In the genomic region with DNA sequence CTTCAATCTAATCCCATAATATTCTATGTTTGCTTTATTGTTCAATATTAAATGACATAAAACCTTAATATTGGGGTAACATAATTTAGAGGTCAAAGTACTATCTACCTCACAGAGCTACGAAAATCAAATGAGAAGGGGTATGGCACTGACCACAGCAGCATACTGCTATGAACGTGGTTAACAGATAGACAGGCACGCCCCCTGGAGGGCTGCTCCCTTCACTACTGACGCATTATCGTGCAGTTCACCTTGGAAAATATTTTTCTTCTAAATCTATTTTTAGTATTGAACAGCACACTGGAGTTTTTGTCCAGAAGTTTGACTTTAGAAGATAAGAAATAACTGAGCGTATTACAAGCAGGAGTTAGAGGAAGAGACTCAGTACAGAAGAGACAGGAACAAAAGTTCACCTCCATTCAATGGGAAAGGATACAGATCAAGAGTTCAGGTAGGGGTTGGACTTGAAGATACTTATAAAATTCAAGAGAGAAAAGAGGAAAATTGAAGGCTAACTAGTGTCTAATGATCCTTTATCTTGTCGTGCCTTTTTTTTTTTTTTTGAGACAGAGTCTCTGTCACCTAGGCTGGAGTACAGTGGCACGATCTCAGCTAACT, we compare ENCODE assay signal across 8 cellular contexts. TPM values are rescaled to one million over a fixed set of nuclear protein-coding genes. Genes with fewer than 3 reads are reported as not detected.
DNase-seq lines count a peak whose midpoint lies in the region; ATAC-seq lines count a peak whose summit lies in the region.

No MANE protein-coding gene starts in this region.

- H4K8ac ChIP-seq in trophoblast cell (ENCODE audit: low read depth, low read length): no peak overlapping the region

- H2AK5ac ChIP-seq in trophoblast cell (ENCODE audit: low read length): no peak overlapping the region

- no peak overlapping the region for H4K91ac ChIP-seq in trophoblast cell (ENCODE audit: low read depth, low read length)

- H3K4me2 ChIP-seq in trophoblast cell (ENCODE audit: low read length): no peak overlapping the region

- H3K27ac ChIP-seq in trophoblast cell (ENCODE audit: low read depth, low read length): no peak overlapping the region

- no peak overlapping the region for H2BK5ac ChIP-seq in trophoblast cell (ENCODE audit: low read depth, low read length, poor library complexity)

- H3K4ac ChIP-seq in trophoblast cell (ENCODE audit: low read depth, low read length): no peak overlapping the region

- no peaks in the 10 kb centered on the region for H3K9me3 ChIP-seq in trophoblast cell (ENCODE audit: insufficient read depth, low read depth, low read length)

- no peaks in the 10 kb centered on the region for H3K27me3 ChIP-seq in trophoblast cell (ENCODE audit: insufficient read depth, low read length)

- no peak overlapping the region for H2BK120ac ChIP-seq in trophoblast cell (ENCODE audit: insufficient read depth, low read length, poor library complexity)

- no peaks in the 10 kb centered on the region for H3K36me3 ChIP-seq in trophoblast cell (ENCODE audit: control insufficient read depth in 1 of 2, insufficient read depth in 2 of 2, low read length in 2 of 2)

- peak; percentile 99 for ATAC-seq in GM18502 (IDR thresholded peaks at IDR 0.05; ENCODE audit: poor library complexity, unreplicated experiment)
- peak; percentile 96 for ATAC-seq in HG02840 (IDR thresholded peaks at IDR 0.05; ENCODE audit: low FRiP score, unreplicated experiment)

- H2AFZ ChIP-seq in trophoblast cell (ENCODE audit: insufficient read depth, low read length, poor library complexity): no peak overlapping the region

- H4K12ac ChIP-seq in trophoblast cell (ENCODE audit: low read depth, low read length): no peak overlapping the region

- H3K9ac ChIP-seq in trophoblast cell (ENCODE audit: low read length): no peak overlapping the region

- DNase-seq in AG08396 (ENCODE audit: low spot score): peak; percentile 30
- DNase-seq in NCI-H1092 treated with DMSO at 0.1 percent for 48 hours (lab: John Stamatoyannopoulos, UW): peak; percentile 16
- peak; percentile 22 for DNase-seq in activated CD8-positive, alpha-beta memory T cell treated with anti-CD3 and anti-CD28 coated beads, Interleukin-2, amount 50 U/mL, for 4 hours
- peak; percentile 31 for DNase-seq in foreskin melanocyte
- DNase-seq in trophoblast cell: peak; percentile 50 to 70
- DNase-seq in cortex of kidney (lab: John Stamatoyannopoulos, UW): no peak

- H3K23ac ChIP-seq in trophoblast cell (ENCODE audit: low read length): no peak overlapping the region

- no peaks in the 10 kb centered on the region for H3K79me2 ChIP-seq in trophoblast cell (ENCODE audit: control insufficient read depth, insufficient read depth, low read length, poor library complexity)

- no peak overlapping the region for H2BK12ac ChIP-seq in trophoblast cell (ENCODE audit: low read length)

- no peak overlapping the region for H3K18ac ChIP-seq in trophoblast cell (ENCODE audit: low read length)

- H3K14ac ChIP-seq in trophoblast cell (ENCODE audit: low read length): no peak overlapping the region

- WGBS in trophoblast cell (ENCODE audit: extremely low coverage, insufficient coverage, insufficient read length): no CpG with 5 or more reads among the region's 8 CpGs

- no peak overlapping the region for H3K4me3 ChIP-seq in trophoblast cell (ENCODE audit: low read depth, low read length)

- H3K79me1 ChIP-seq in trophoblast cell (ENCODE audit: low read length): no peaks in the 10 kb centered on the region

- no peaks in the 10 kb centered on the region for H3K4me1 ChIP-seq in trophoblast cell (ENCODE audit: control insufficient read depth in 1 of 2, insufficient read depth in 2 of 2, low read length in 2 of 2)

RNA-seq across cellular contexts. Expression of a gene that starts 22.7 kb away (rescaled TPM):
- 10.6 and 10.9 TPM in 2 replicates for polyA plus RNA-seq in trophoblast cell (2013)
